1 cellular context compared by ENCODE assay signal in the genomic region with DNA sequence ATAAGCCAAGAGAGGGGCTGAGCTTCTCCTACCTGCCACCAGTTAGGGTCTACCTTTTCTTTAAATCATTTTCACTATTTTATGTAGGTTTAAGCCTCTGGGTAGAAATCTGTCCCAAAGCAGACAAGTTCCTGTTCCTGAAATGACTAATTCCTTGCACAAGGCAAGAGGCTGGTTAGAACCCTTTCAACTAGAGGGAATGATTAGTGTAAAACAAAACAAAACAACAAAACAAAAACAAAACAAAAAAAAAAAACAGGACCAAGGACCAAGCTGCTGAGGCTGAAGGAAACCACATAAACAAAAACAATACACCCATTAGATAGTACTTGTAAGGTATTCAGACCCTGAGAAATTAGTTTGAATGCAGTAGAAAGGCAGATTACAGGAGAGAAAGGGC.
TF ChIP-seq lines count a peak whose summit lies in the region.

No MANE protein-coding gene starts in this region.

TF ChIP-seq in endothelial cell of umbilical vein, 7 proteins besides CTCF, POLR2A, EP300 and RAD21:
- TF ChIP-seq POLR2AphosphoS5 (IDR thresholded peaks at IDR 0.05; ENCODE audit: insufficient read depth, low read depth, low read length) (no peak), JUN (IDR thresholded peaks at IDR 0.05; ENCODE audit: borderline replicate concordance, insufficient read depth, insufficient read length, low read depth) (peak; percentile 8), MYC (IDR thresholded peaks at IDR 0.05; ENCODE audit: low read depth, low read length) (no peak), FOS (IDR thresholded peaks at IDR 0.05; ENCODE audit: borderline replicate concordance, insufficient read depth, low read length) (peak; percentile 35)
